2 cellular contexts compared by ENCODE assay signal in genomic region chr2:86768189-86768949, GRCh38.
A peak's percentile ranks its signal among the peaks of the same experiment; 100 is the strongest.
TF ChIP-seq lines count a peak whose summit lies in the region.

No MANE protein-coding gene starts in this region.

TF ChIP-seq in K562, 482 proteins besides CTCF, POLR2A, EP300 and RAD21:
- TF ChIP-seq PBX2 (CRISPR knock-in tag; IDR thresholded peaks at IDR 0.05; ENCODE audit: low read depth), result no peak
- 0 out of 2 replicates have a peak, but pooled peaks have one; percentile 9 for TF ChIP-seq PBX2 (tag; conservative IDR thresholded peaks at IDR 0.05; ENCODE audit: low read depth)
- TF ChIP-seq ZNF263 (CRISPR knock-in tag; IDR thresholded peaks at IDR 0.05; ENCODE audit: borderline replicate concordance), result no peak
- peak in 1 of 2 experiments; percentile 86; a peak in 1 of 4 replicates for TF ChIP-seq SRF (CRISPR knock-in tag; IDR thresholded peaks at IDR 0.05)
- no peak for TF ChIP-seq ZNF354B (CRISPR knock-in tag; IDR thresholded peaks at IDR 0.05)
- TF ChIP-seq, protein P1, sequence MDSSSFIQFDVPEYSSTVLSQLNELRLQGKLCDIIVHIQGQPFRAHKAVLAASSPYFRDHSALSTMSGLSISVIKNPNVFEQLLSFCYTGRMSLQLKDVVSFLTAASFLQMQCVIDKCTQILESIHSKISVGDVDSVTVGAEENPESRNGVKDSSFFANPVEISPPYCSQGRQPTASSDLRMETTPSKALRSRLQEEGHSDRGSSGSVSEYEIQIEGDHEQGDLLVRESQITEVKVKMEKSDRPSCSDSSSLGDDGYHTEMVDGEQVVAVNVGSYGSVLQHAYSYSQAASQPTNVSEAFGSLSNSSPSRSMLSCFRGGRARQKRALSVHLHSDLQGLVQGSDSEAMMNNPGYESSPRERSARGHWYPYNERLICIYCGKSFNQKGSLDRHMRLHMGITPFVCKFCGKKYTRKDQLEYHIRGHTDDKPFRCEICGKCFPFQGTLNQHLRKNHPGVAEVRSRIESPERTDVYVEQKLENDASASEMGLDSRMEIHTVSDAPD (CRISPR knock-in tag; IDR thresholded peaks at IDR 0.05), result no peak
- TF ChIP-seq ZNF655 (CRISPR knock-in tag; IDR thresholded peaks at IDR 0.05), result no peak
TF ChIP-seq in K562: peak in this region for 2.

TF ChIP-seq in HepG2, 621 proteins besides CTCF, POLR2A, EP300 and RAD21:
- TF ChIP-seq, protein P2, sequence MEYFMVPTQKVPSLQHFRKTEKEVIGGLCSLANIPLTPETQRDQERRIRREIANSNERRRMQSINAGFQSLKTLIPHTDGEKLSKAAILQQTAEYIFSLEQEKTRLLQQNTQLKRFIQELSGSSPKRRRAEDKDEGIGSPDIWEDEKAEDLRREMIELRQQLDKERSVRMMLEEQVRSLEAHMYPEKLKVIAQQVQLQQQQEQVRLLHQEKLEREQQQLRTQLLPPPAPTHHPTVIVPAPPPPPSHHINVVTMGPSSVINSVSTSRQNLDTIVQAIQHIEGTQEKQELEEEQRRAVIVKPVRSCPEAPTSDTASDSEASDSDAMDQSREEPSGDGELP (IDR thresholded peaks at IDR 0.05; ENCODE audit: borderline replicate concordance, low read depth), result no peak
- TF ChIP-seq SOX5 (CRISPR knock-in tag; IDR thresholded peaks at IDR 0.05; ENCODE audit: borderline replicate concordance), result no peak
- no peak for TF ChIP-seq U2AF1 (optimal IDR thresholded peaks at IDR 0.05; ENCODE audit: low read depth, low read length)
- TF ChIP-seq, protein P3, sequence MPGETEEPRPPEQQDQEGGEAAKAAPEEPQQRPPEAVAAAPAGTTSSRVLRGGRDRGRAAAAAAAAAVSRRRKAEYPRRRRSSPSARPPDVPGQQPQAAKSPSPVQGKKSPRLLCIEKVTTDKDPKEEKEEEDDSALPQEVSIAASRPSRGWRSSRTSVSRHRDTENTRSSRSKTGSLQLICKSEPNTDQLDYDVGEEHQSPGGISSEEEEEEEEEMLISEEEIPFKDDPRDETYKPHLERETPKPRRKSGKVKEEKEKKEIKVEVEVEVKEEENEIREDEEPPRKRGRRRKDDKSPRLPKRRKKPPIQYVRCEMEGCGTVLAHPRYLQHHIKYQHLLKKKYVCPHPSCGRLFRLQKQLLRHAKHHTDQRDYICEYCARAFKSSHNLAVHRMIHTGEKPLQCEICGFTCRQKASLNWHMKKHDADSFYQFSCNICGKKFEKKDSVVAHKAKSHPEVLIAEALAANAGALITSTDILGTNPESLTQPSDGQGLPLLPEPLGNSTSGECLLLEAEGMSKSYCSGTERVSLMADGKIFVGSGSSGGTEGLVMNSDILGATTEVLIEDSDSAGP (CRISPR knock-in tag; IDR thresholded peaks at IDR 0.05; ENCODE audit: borderline replicate concordance), result no peak
- TF ChIP-seq, protein P4, sequence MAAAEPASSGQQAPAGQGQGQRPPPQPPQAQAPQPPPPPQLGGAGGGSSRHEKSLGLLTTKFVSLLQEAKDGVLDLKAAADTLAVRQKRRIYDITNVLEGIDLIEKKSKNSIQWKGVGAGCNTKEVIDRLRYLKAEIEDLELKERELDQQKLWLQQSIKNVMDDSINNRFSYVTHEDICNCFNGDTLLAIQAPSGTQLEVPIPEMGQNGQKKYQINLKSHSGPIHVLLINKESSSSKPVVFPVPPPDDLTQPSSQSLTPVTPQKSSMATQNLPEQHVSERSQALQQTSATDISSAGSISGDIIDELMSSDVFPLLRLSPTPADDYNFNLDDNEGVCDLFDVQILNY (CRISPR knock-in tag; conservative IDR thresholded peaks at IDR 0.05), result no peak
- no peak for TF ChIP-seq ZNF629 (CRISPR knock-in tag; conservative IDR thresholded peaks at IDR 0.05)
- TF ChIP-seq, protein P5, sequence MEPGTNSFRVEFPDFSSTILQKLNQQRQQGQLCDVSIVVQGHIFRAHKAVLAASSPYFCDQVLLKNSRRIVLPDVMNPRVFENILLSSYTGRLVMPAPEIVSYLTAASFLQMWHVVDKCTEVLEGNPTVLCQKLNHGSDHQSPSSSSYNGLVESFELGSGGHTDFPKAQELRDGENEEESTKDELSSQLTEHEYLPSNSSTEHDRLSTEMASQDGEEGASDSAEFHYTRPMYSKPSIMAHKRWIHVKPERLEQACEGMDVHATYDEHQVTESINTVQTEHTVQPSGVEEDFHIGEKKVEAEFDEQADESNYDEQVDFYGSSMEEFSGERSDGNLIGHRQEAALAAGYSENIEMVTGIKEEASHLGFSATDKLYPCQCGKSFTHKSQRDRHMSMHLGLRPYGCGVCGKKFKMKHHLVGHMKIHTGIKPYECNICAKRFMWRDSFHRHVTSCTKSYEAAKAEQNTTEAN (CRISPR knock-in tag; conservative IDR thresholded peaks at IDR 0.05), result no peak
- no peak for TF ChIP-seq TEAD3 (CRISPR knock-in tag; optimal IDR thresholded peaks at IDR 0.05; ENCODE audit: borderline replicate concordance)
- TF ChIP-seq ZNF282 (IDR thresholded peaks at IDR 0.05; ENCODE audit: partially characterized antibody), result no peak
- no peak for TF ChIP-seq SMAD9 (CRISPR knock-in tag; IDR thresholded peaks at IDR 0.05)
- TF ChIP-seq, protein P6, sequence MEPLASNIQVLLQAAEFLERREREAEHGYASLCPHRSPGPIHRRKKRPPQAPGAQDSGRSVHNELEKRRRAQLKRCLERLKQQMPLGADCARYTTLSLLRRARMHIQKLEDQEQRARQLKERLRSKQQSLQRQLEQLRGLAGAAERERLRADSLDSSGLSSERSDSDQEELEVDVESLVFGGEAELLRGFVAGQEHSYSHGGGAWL (CRISPR knock-in tag; IDR thresholded peaks at IDR 0.05), result no peak
- TF ChIP-seq, protein P7, sequence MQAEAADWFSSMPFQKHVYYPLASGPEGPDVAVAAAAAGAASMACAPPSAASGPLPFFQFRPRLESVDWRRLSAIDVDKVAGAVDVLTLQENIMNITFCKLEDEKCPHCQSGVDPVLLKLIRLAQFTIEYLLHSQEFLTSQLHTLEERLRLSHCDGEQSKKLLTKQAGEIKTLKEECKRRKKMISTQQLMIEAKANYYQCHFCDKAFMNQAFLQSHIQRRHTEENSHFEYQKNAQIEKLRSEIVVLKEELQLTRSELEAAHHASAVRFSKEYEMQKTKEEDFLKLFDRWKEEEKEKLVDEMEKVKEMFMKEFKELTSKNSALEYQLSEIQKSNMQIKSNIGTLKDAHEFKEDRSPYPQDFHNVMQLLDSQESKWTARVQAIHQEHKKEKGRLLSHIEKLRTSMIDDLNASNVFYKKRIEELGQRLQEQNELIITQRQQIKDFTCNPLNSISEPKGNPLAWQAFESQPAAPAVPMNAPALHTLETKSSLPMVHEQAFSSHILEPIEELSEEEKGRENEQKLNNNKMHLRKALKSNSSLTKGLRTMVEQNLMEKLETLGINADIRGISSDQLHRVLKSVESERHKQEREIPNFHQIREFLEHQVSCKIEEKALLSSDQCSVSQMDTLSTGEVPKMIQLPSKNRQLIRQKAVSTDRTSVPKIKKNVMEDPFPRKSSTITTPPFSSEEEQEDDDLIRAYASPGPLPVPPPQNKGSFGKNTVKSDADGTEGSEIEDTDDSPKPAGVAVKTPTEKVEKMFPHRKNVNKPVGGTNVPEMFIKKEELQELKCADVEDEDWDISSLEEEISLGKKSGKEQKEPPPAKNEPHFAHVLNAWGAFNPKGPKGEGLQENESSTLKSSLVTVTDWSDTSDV (CRISPR knock-in tag; IDR thresholded peaks at IDR 0.05), result no peak
- TF ChIP-seq ZNF264 (CRISPR knock-in tag; IDR thresholded peaks at IDR 0.05), result no peak
- TF ChIP-seq ZNF652 (CRISPR knock-in tag; IDR thresholded peaks at IDR 0.05; ENCODE audit: borderline replicate concordance, low read depth), result no peak
- no peak for TF ChIP-seq CSRNP1 (CRISPR knock-in tag; IDR thresholded peaks at IDR 0.05)
- TF ChIP-seq, protein P8, sequence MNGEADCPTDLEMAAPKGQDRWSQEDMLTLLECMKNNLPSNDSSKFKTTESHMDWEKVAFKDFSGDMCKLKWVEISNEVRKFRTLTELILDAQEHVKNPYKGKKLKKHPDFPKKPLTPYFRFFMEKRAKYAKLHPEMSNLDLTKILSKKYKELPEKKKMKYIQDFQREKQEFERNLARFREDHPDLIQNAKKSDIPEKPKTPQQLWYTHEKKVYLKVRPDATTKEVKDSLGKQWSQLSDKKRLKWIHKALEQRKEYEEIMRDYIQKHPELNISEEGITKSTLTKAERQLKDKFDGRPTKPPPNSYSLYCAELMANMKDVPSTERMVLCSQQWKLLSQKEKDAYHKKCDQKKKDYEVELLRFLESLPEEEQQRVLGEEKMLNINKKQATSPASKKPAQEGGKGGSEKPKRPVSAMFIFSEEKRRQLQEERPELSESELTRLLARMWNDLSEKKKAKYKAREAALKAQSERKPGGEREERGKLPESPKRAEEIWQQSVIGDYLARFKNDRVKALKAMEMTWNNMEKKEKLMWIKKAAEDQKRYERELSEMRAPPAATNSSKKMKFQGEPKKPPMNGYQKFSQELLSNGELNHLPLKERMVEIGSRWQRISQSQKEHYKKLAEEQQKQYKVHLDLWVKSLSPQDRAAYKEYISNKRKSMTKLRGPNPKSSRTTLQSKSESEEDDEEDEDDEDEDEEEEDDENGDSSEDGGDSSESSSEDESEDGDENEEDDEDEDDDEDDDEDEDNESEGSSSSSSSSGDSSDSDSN (CRISPR knock-in tag; IDR thresholded peaks at IDR 0.05), result no peak
- no peak for TF ChIP-seq ZNF816 (CRISPR knock-in tag; IDR thresholded peaks at IDR 0.05; ENCODE audit: borderline replicate concordance)
